ENCODE assay signal across 8 cellular contexts in the genomic region with DNA sequence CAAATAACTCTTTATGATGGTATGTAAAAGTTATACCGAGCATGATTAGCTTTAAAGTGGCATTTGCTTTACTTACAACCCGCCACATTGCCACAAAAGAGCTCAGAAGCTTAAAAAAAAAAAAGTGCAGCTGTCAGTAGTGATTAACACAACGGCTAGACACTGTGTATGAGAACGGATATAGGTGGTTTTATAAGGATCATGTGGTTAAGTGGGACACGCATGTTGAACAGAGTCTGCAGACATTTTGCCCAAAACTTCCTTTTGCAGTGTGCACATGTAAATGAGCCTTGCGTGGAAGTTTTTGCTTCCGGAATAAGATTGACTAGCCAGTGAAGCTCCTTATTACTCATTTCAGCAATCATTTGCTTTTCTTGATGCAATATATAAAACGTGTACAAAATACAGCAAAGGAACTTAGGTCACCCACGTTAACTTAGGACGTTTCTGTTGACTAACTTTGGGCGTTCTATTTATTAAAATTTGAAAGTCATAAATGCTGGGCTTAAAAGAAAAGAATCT. TPM values are rescaled to one million over a fixed set of nuclear protein-coding genes. Genes with fewer than 3 reads are reported as not detected.
A peak's percentile ranks its signal among the peaks of the same experiment; 100 is the strongest.
DNase-seq lines count a peak whose midpoint lies in the region; ATAC-seq and TF ChIP-seq lines count a peak whose summit lies in the region.

No MANE protein-coding gene starts in this region.

- ATAC-seq in HG03066 (IDR thresholded peaks at IDR 0.05; ENCODE audit: low read depth, unreplicated experiment), result peak; percentile 98

- TF ChIP-seq CTCF in osteocyte (IDR thresholded peaks at IDR 0.05), result no peak

- H3K4me3 ChIP-seq in adipocyte (ENCODE audit: low read length), result no peak overlapping the region

- H3K27ac Mint-ChIP-seq in osteocyte (ENCODE audit: unreplicated experiment), result peak overlapping the region; percentile 32

- DNase-seq in activated gamma-delta T cell treated with Interleukin-2 at 50 U/mL for 16 hours, result peak; percentile 44
- DNase-seq in activated gamma-delta T cell (lab: John Stamatoyannopoulos, UW), result no peak
- peak; percentile 88 for DNase-seq in SIG-M5 treated with dmso at 0.1 percent for 504 hours (lab: John Stamatoyannopoulos, UW; ENCODE audit: unreplicated experiment)
- DNase-seq in adipocyte (ENCODE audit: low read depth), result peak; percentile 76
- no peak for DNase-seq in osteocyte (ENCODE audit: extremely low spot score, unreplicated experiment)
- no peak for DNase-seq in DMS153 treated with DMSO at 0.1 percent for 48 hours (lab: John Stamatoyannopoulos, UW; ENCODE audit: unreplicated experiment)
- no peak for DNase-seq in NCI-H69 (lab: John Stamatoyannopoulos, UW)

- H3K4me1 Mint-ChIP-seq in osteocyte (ENCODE audit: unreplicated experiment), result peaks cover 8% of the 10 kb centered on the region

- no peaks in the 10 kb centered on the region for H3K27me3 Mint-ChIP-seq in osteocyte (ENCODE audit: unreplicated experiment)

- H3K4me1 ChIP-seq in adipocyte (ENCODE audit: control insufficient read depth, insufficient read depth, low read length), result no peaks in the 10 kb centered on the region

- H3K27me3 ChIP-seq in adipocyte (replicated peaks; ENCODE audit: control insufficient read depth, insufficient read depth, low read length), result no peaks in the 10 kb centered on the region

- no peak overlapping the region for H3K9ac ChIP-seq in adipocyte (ENCODE audit: low read length)

- H3K4me3 Mint-ChIP-seq in osteocyte (ENCODE audit: unreplicated experiment), result no peak overlapping the region

- H3K36me3 Mint-ChIP-seq in osteocyte (ENCODE audit: unreplicated experiment), result no peaks in the 10 kb centered on the region

- H3K36me3 ChIP-seq in adipocyte (ENCODE audit: control insufficient read depth, insufficient read depth, low read length, severe bottlenecking), result no peaks in the 10 kb centered on the region

- H3K9me3 ChIP-seq in adipocyte (ENCODE audit: control insufficient read depth, low read length), result no peaks in the 10 kb centered on the region

- no peaks in the 10 kb centered on the region for H3K9me3 Mint-ChIP-seq in osteocyte (ENCODE audit: unreplicated experiment)

RNA-seq across cellular contexts. Expression of a gene that starts 58.7 kb away (rescaled TPM):
- total RNA-seq in osteocyte, result not detected in 2 replicates

Comparison
In these comparisons a context has a peak if more than half of its experiments do, and no peak if none do; other contexts are left out.
1. DNase-seq: peak in activated gamma-delta T cell treated with Interleukin-2 at 50 U/mL for 16 hours (single experiment), SIG-M5 treated with dmso at 0.1 percent for 504 hours (single experiment) and adipocyte (single experiment); none in activated gamma-delta T cell (single experiment), osteocyte (single experiment), DMS153 treated with DMSO at 0.1 percent for 48 hours (single experiment) and NCI-H69 (single experiment).